In genomic region chr14:55191881-55192616, GRCh38 we compare ENCODE assay signal across 8 cellular contexts. TPM values are rescaled to one million over a fixed set of nuclear protein-coding genes. Genes with fewer than 3 reads are reported as not detected.
A peak's percentile ranks its signal among the peaks of the same experiment; 100 is the strongest.
DNase-seq lines count a peak whose midpoint lies in the region; TF ChIP-seq lines count a peak whose summit lies in the region.

No MANE protein-coding gene starts in this region.

- peaks cover 5% of the 10 kb centered on the region for H3K4me1 ChIP-seq in ectodermal cell (ENCODE audit: control insufficient read depth, insufficient read depth, low read length)
- peaks cover 6 to 24% of the 10 kb centered on the region in 2 experiments for H3K4me1 ChIP-seq in neutrophil (ENCODE audit: control insufficient read depth in 1 of 2, insufficient read depth in 1 of 2, low read depth in 1 of 2, low read length in 1 of 2)

- in situ Hi-C loops in G401 (cut with HindIII; ENCODE audit: low sequenced_read_pairs) = no loop called here

- no peaks in the 10 kb centered on the region for H3K9me3 ChIP-seq in MG63
- no peaks in the 10 kb centered on the region for H3K9me3 ChIP-seq in ectodermal cell (ENCODE audit: control insufficient read depth, low read length)
- H3K9me3 ChIP-seq in neutrophil = no peaks in the 10 kb centered on the region

- TF ChIP-seq CTCF in neutrophil (IDR thresholded peaks at IDR 0.05) = no peak

- H3K36me3 ChIP-seq in MG63 (peaks cover 4% of the 10 kb centered on the region), ectodermal cell (ENCODE audit: control insufficient read depth, insufficient read depth, low read length) (no peaks in the 10 kb centered on the region), neutrophil (no peaks in the 10 kb centered on the region)

- H3K4me3 ChIP-seq in MG63 = peak overlapping the region; percentile 80
- peak overlapping the region; percentile 79 for H3K4me3 ChIP-seq in ectodermal cell (ENCODE audit: insufficient read depth, low read depth, low read length)
- H3K4me3 ChIP-seq in neutrophil (ENCODE audit: low read depth in 1 of 2, low read length in 1 of 2) = peak overlapping the region; percentile 69 to 74

- WGBS in ectodermal cell, 2 experiments = 60 to 70% methylated on average over 14 to 16 of the region's 16 CpGs

- H3K27ac ChIP-seq in ectodermal cell (ENCODE audit: insufficient read depth, low read depth, low read length, poor library complexity, severe bottlenecking) = no peak overlapping the region
- H3K27ac ChIP-seq in neutrophil = no peak overlapping the region

- H3K27me3 ChIP-seq in MG63 (no peaks in the 10 kb centered on the region), ectodermal cell (ENCODE audit: control insufficient read depth, insufficient read depth, low read length, poor library complexity, severe bottlenecking) (no peaks in the 10 kb centered on the region), neutrophil (no peaks in the 10 kb centered on the region)

- DNase-seq in NCI-H345 treated with DMSO at 0.1 percent for 48 hours (lab: John Stamatoyannopoulos, UW; ENCODE audit: unreplicated experiment) = peak; percentile 42
- no peak for DNase-seq in NCI-H345 (lab: John Stamatoyannopoulos, UW)
- DNase-seq in MG63 = no peak
- DNase-seq in NCI-H1694 treated with DMSO at 0.1 percent for 48 hours (lab: John Stamatoyannopoulos, UW) = no peak
- DNase-seq in superior temporal gyrus (ENCODE audit: extremely low spot score) = no peak
- DNase-seq in G401 (ENCODE audit: low spot score) = no peak

RNA-seq across cellular contexts. Expression of gene DLGAP5, which starts 0.7 kb away (rescaled TPM):
- 27.6 and 41.4 TPM in 2 replicates for total RNA-seq in MG63 (2014; rRNA removed; shearing (Covaris generic); ENCODE audit: low replicate concordance)
- polyA plus RNA-seq in ectodermal cell (2013, experiment 1 of 4) = 102 TPM
- 91.6 TPM for polyA plus RNA-seq in ectodermal cell (2013, experiment 2 of 4)
- 91.5 TPM for polyA plus RNA-seq in ectodermal cell (2013, experiment 3 of 4)
- 91.8 TPM for polyA plus RNA-seq in ectodermal cell (2013, experiment 4 of 4)
- 63.1 and 109 TPM in 2 replicates for total RNA-seq in G401 (2014; rRNA removed; shearing (Covaris generic))
